ENCODE assay signal across 1 cellular context in the genomic region with DNA sequence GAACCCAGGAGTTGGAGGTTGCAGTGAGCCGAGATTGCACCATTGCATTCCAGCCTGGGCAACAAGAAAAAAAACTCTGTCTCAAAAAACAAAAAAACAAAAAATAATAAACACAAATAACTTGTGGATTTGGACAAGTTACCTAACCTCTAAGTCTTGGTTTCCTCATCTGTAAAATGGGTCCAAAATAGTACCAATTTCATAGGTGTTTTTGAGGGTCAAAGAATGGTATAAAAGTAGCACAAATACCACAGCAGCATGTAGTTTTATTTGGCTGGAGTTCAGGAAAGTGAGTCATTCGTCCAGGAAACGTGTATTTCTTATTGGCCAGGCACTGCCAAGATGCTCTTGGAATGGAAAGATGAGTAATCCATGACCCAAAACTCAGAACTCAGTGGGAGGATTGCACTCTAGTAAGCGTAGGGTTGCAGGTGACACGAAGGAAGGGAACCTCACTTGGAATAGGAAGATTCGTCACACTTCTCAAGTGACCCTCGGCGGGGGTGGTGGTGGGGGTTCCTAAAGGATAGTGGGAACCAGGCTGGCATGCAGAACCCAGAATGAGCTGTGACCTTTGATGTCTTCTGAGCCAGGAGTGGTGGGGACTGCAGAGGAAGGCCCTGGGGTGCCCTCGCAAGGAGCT.
A peak's percentile ranks its signal among the peaks of the same experiment; 100 is the strongest.
TF ChIP-seq lines count a peak whose summit lies in the region.

No MANE protein-coding gene starts in this region.

TF ChIP-seq in SK-N-SH, 30 proteins besides CTCF, POLR2A, EP300 and RAD21 (continued from another document):
- TF ChIP-seq FOSL2 (IDR thresholded peaks at IDR 0.05; ENCODE audit: borderline replicate concordance, low read depth): peak; percentile 100
- peak; percentile 88 for TF ChIP-seq MEF2A (IDR thresholded peaks at IDR 0.05; ENCODE audit: borderline replicate concordance, low read depth)
- TF ChIP-seq TEAD4 (IDR thresholded peaks at IDR 0.05; ENCODE audit: borderline replicate concordance, insufficient read depth): peak; percentile 70; the same call in 1 of the 2 replicates
- TF ChIP-seq, protein P1, sequence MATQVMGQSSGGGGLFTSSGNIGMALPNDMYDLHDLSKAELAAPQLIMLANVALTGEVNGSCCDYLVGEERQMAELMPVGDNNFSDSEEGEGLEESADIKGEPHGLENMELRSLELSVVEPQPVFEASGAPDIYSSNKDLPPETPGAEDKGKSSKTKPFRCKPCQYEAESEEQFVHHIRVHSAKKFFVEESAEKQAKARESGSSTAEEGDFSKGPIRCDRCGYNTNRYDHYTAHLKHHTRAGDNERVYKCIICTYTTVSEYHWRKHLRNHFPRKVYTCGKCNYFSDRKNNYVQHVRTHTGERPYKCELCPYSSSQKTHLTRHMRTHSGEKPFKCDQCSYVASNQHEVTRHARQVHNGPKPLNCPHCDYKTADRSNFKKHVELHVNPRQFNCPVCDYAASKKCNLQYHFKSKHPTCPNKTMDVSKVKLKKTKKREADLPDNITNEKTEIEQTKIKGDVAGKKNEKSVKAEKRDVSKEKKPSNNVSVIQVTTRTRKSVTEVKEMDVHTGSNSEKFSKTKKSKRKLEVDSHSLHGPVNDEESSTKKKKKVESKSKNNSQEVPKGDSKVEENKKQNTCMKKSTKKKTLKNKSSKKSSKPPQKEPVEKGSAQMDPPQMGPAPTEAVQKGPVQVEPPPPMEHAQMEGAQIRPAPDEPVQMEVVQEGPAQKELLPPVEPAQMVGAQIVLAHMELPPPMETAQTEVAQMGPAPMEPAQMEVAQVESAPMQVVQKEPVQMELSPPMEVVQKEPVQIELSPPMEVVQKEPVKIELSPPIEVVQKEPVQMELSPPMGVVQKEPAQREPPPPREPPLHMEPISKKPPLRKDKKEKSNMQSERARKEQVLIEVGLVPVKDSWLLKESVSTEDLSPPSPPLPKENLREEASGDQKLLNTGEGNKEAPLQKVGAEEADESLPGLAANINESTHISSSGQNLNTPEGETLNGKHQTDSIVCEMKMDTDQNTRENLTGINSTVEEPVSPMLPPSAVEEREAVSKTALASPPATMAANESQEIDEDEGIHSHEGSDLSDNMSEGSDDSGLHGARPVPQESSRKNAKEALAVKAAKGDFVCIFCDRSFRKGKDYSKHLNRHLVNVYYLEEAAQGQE (IDR thresholded peaks at IDR 0.05; ENCODE audit: low read depth, low read length): no peak
- peak; percentile 89 for TF ChIP-seq POLR2AphosphoS5 (IDR thresholded peaks at IDR 0.05; ENCODE audit: low read depth, low read length)
- peak; percentile 55; the same call in 1 of the 2 replicates for TF ChIP-seq SIN3A (IDR thresholded peaks at IDR 0.05; ENCODE audit: borderline replicate concordance, low read depth, low read length)
- TF ChIP-seq RXRA (IDR thresholded peaks at IDR 0.05; ENCODE audit: borderline replicate concordance, low read depth): peak; percentile 87; the same call in 1 of the 2 replicates
- TF ChIP-seq, protein P2, sequence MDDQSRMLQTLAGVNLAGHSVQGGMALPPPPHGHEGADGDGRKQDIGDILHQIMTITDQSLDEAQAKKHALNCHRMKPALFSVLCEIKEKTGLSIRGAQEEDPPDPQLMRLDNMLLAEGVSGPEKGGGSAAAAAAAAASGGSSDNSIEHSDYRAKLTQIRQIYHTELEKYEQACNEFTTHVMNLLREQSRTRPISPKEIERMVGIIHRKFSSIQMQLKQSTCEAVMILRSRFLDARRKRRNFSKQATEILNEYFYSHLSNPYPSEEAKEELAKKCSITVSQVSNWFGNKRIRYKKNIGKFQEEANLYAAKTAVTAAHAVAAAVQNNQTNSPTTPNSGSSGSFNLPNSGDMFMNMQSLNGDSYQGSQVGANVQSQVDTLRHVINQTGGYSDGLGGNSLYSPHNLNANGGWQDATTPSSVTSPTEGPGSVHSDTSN (IDR thresholded peaks at IDR 0.05): peak; percentile 84
- TF ChIP-seq, protein P3, sequence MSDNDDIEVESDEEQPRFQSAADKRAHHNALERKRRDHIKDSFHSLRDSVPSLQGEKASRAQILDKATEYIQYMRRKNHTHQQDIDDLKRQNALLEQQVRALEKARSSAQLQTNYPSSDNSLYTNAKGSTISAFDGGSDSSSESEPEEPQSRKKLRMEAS (IDR thresholded peaks at IDR 0.05; ENCODE audit: low read depth): peak; percentile 77
- TF ChIP-seq JUND (IDR thresholded peaks at IDR 0.05): peak; percentile 98
- TF ChIP-seq, protein P4, sequence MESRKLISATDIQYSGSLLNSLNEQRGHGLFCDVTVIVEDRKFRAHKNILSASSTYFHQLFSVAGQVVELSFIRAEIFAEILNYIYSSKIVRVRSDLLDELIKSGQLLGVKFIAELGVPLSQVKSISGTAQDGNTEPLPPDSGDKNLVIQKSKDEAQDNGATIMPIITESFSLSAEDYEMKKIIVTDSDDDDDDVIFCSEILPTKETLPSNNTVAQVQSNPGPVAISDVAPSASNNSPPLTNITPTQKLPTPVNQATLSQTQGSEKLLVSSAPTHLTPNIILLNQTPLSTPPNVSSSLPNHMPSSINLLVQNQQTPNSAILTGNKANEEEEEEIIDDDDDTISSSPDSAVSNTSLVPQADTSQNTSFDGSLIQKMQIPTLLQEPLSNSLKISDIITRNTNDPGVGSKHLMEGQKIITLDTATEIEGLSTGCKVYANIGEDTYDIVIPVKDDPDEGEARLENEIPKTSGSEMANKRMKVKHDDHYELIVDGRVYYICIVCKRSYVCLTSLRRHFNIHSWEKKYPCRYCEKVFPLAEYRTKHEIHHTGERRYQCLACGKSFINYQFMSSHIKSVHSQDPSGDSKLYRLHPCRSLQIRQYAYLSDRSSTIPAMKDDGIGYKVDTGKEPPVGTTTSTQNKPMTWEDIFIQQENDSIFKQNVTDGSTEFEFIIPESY (IDR thresholded peaks at IDR 0.05; ENCODE audit: borderline replicate concordance, low read depth): peak; percentile 54; the same call in 1 of the 2 replicates
- TF ChIP-seq TCF12 (IDR thresholded peaks at IDR 0.05): peak; percentile 95
- TF ChIP-seq ELF1 (IDR thresholded peaks at IDR 0.05): no peak; the same call in 1 of the 2 replicates
